In the genomic region with DNA sequence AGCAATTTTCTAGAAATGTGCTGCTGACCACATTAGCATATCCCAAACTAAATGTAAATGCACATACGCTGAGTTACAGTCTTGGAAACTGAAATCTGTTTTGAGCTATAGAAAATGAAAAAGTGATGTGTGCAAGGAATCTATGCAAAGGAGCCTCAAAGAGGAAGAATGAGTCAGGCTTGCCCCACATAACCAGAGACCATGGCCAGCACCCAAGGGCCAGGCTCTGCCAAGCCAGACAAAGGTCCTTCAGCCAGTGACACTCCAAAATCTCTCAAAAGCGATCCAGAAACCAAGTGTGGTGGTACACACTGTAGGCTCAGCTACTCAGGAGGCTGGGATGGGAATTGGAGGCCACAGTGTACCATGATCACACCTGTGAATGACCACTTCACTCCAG, we compare ENCODE assay signal across 9 cellular contexts.
DNase-seq lines count a peak whose midpoint lies in the region; ATAC-seq and TF ChIP-seq lines count a peak whose summit lies in the region.
"Had no signal": no experiment of that assay in that cellular context is flagged by ENCODE, and none has a peak within 500 bp of the region (broad histone marks: within the 10 kb centered on the region; RNA-seq: fewer than 3 reads in every experiment).

No MANE protein-coding gene starts in this region.

- peaks cover 8 to 18% (median 11%) of the 10 kb centered on the region in 4 donors for H3K4me1 ChIP-seq in upper lobe of left lung

- H3K9me3 ChIP-seq in T-helper 17 cell (ENCODE audit: control insufficient read depth, low read length, poor library complexity, severe bottlenecking) (no peaks in the 10 kb centered on the region), upper lobe of left lung (no peaks in the 10 kb centered on the region)

- TF ChIP-seq EP300 in upper lobe of left lung (IDR thresholded peaks at IDR 0.05), result no peak

- H3K36me3 Mint-ChIP-seq in T-helper 17 cell (ENCODE audit: low read depth), result no peaks in the 10 kb centered on the region
- H3K36me3 Mint-ChIP-seq: brain had no signal

- H3K4me3 ChIP-seq in upper lobe of left lung, result no peak overlapping the region

- H3K27me3 Mint-ChIP-seq in T-helper 17 cell, result no peaks in the 10 kb centered on the region

- H3K4me3 Mint-ChIP-seq in T-helper 17 cell, result no peak overlapping the region
- H3K4me3 Mint-ChIP-seq: brain had no signal

- ATAC-seq in HG03108 (IDR thresholded peaks at IDR 0.05; ENCODE audit: unreplicated experiment), result peak; percentile 90
- ATAC-seq in T-helper 17 cell, result no peak
- peak; percentile 62 for ATAC-seq in Right ventricle myocardium inferior
- ATAC-seq in upper lobe of left lung (ENCODE audit: low FRiP score in 2 of 2), result peak; percentile 81 to 87

- peaks cover 3% of the 10 kb centered on the region for H3K4me1 Mint-ChIP-seq in T-helper 17 cell

- TF ChIP-seq POLR2A in GM19099 (IDR thresholded peaks at IDR 0.05; ENCODE audit: extremely low read depth, insufficient read length, low read depth) (peak; percentile 29), upper lobe of left lung (IDR thresholded peaks at IDR 0.05) (peak in 1 of 4 donors; percentile 12)

- no peaks in the 10 kb centered on the region for H3K27me3 ChIP-seq in upper lobe of left lung

- peak overlapping the region; percentile 43 to 70 (median 61) for H3K27ac ChIP-seq in upper lobe of left lung

- intact Hi-C loops in Right ventricle myocardium inferior (cut with DNase I), result no loop called here

- H3K27ac Mint-ChIP-seq in T-helper 17 cell, result peak overlapping the region; percentile 83

- no peak for TF ChIP-seq CTCF in upper lobe of left lung (IDR thresholded peaks at IDR 0.05)

- H3K36me3 ChIP-seq in upper lobe of left lung, result no peaks in the 10 kb centered on the region

- DNase-seq in AG08395 (ENCODE audit: low spot score), result peak; percentile 82
- DNase-seq in T-helper 17 cell, result no peak
- DNase-seq in Right ventricle myocardium inferior (ENCODE audit: missing footprints), result peak; percentile 82
- DNase-seq in upper lobe of left lung, result peak in 1 of 2 donors; percentile 84
- DNase-seq in D341Med (ENCODE audit: low spot score), result no peak
- no peak for DNase-seq in NCI-H128 (lab: John Stamatoyannopoulos, UW; ENCODE audit: unreplicated experiment)

- 31 to 39% methylated on average over 2 of the region's 2 CpGs for WGBS in upper lobe of left lung, 2 donors

Comparison
In these comparisons a context has a peak if more than half of its experiments do, and no peak if none do; other contexts are left out.
1. DNase-seq: peak in AG08395 (single experiment) and Right ventricle myocardium inferior (single experiment); none in T-helper 17 cell (0 of 3), D341Med (single experiment) and NCI-H128 (single experiment).